ENCODE assay signal across 8 cellular contexts in genomic region chr22:38505595-38506117, GRCh38. TPM values are rescaled to one million over a fixed set of nuclear protein-coding genes. Genes with fewer than 3 reads are reported as not detected.
A peak's percentile ranks its signal among the peaks of the same experiment; 100 is the strongest.
DNase-seq lines count a peak whose midpoint lies in the region; ATAC-seq and TF ChIP-seq lines count a peak whose summit lies in the region.

No MANE protein-coding gene starts in this region.

- H3K36me3 ChIP-seq in psoas muscle (ENCODE audit: insufficient read depth in 1 of 2, low read depth in 1 of 2) (peaks cover 0 to 36% of the 10 kb centered on the region in 2 donors), vagina (peaks cover 0 to 6% of the 10 kb centered on the region in 2 donors)

- peaks cover 42% of the 10 kb centered on the region for H3K4me1 ChIP-seq in psoas muscle
- H3K4me1 ChIP-seq in vagina = peaks cover 51% of the 10 kb centered on the region

- H3K4me3 ChIP-seq in AG04449 (ENCODE audit: low read depth, low read length) = peak overlapping the region; percentile 91
- peak overlapping the region; percentile 87 for H3K4me3 ChIP-seq in psoas muscle
- H3K4me3 ChIP-seq in vagina = peak overlapping the region; percentile 89 to 95

- intact Hi-C loops in left ventricle myocardium superior (cut with micrococcal nuclease) (loop anchor here (5.0 kb wide), 1 partner anchor 67 kb away; the partner anchor contains the start of gene DMC1), psoas muscle (cut with DNase I) (loop anchor here (5.0 to 10.0 kb wide), 4 partner anchors 62 to 179 kb away; partner anchors contain the start of genes DMC1 (in 1 of the 2) and TOMM22 (in 1 of the 2)), vagina (cut with DNase I) (no loop called here)

- WGBS in psoas muscle, 3 donors = 0 to 1% (median 1%) methylated on average over 21 to 63 of the region's 63 CpGs

- CTCF ChIA-PET in AG04449 (lab: Yijun Ruan, JAX) = no interaction called here

- no peaks in the 10 kb centered on the region for H3K27me3 ChIP-seq in psoas muscle (ENCODE audit: insufficient read depth in 3 of 3, low read length in 2 of 3)
- H3K27me3 ChIP-seq in vagina = no peaks in the 10 kb centered on the region

- TF ChIP-seq CTCF in AG04449 (IDR thresholded peaks at IDR 0.05; ENCODE audit: insufficient read depth, low read length, missing control alignments) = no peak
- no peak for TF ChIP-seq CTCF in psoas muscle (IDR thresholded peaks at IDR 0.05)
- TF ChIP-seq CTCF in vagina (IDR thresholded peaks at IDR 0.05) = no peak

- POLR2A ChIA-PET in AG04449 (lab: Yijun Ruan, JAX) = no interaction called here

- DNase-seq in AG04449 (ENCODE audit: low read depth, low spot score) (no peak), RPMI7951 (ENCODE audit: low read depth) (peak; percentile 70), amniotic stem cell (lab: John Stamatoyannopoulos, UW) (peak; percentile 29), left ventricle myocardium superior (peak; percentile 93), psoas muscle (peak; percentile 86 to 91), vagina (ENCODE audit: extremely low spot score in 2 of 2) (no peak)

- H3K27ac ChIP-seq in psoas muscle = peak overlapping the region; percentile 100
- H3K27ac ChIP-seq in vagina = peak overlapping the region; percentile 100

- H3K9me3 ChIP-seq in psoas muscle = no peaks in the 10 kb centered on the region
- no peaks in the 10 kb centered on the region for H3K9me3 ChIP-seq in vagina

- peak in 1 of 2 donors; percentile 53 for TF ChIP-seq POLR2A in vagina (IDR thresholded peaks at IDR 0.05)

- ATAC-seq in GM18508 (IDR thresholded peaks at IDR 0.05; ENCODE audit: insufficient read depth, unreplicated experiment) (peak; percentile 4), HG03095 (IDR thresholded peaks at IDR 0.05; ENCODE audit: unreplicated experiment) (peak; percentile 21), left ventricle myocardium superior (peak; percentile 87), psoas muscle (peak; percentile 73 to 81 (median 80))

RNA-seq across cellular contexts. Expression of gene DDX17, which starts 0.5 kb away (rescaled TPM):
- 354 and 483 TPM in 2 replicates for total RNA-seq in RPMI7951 (2014; rRNA removed; shearing (Covaris generic))
- total RNA-seq in left ventricle myocardium superior (212 TPM), psoas muscle (100 to 1,000 TPM; 127 to 173 (median 150) TPM), vagina (1,042 TPM)
- 10 to 100 TPM; 41.4 to 87.7 (median 49.5) TPM for polyA plus RNA-seq in psoas muscle

RNA-seq across cellular contexts. Expression of gene KDELR3, which starts 37.8 kb away (rescaled TPM):
- 75.3 and 82.1 TPM in 2 replicates for total RNA-seq in RPMI7951 (2014; rRNA removed; shearing (Covaris generic))
- 4.2 TPM for total RNA-seq in left ventricle myocardium superior
- 1 to 10 TPM in 2 of 4 donors, under 1 TPM in 2; 0.80 to 1.9 (median 1.2) TPM for total RNA-seq in psoas muscle
- polyA plus RNA-seq in psoas muscle = 1 to 10 TPM in 1 of 3 donors, under 1 TPM in 2; 0.53 to 1.1 (median 0.75) TPM
- total RNA-seq in vagina = 3.9 TPM

RNA-seq across cellular contexts. Expression of gene KCNJ4, which starts 50.7 kb away (rescaled TPM):
- total RNA-seq in RPMI7951 (2014; rRNA removed; shearing (Covaris generic)) = under 0.01 TPM in 1 of 2 replicates, not detected in the other
- total RNA-seq in left ventricle myocardium superior = 20.5 TPM
- total RNA-seq in psoas muscle = not detected
- under 1 TPM in 1 of 3 donors, not detected in 2; 0.01 TPM for polyA plus RNA-seq in psoas muscle
- total RNA-seq in vagina = not detected

Comparison
In these comparisons a context has a peak if more than half of its experiments do, and no peak if none do; other contexts are left out.
1. DNase-seq: peak in RPMI7951 (single experiment), amniotic stem cell (single experiment), left ventricle myocardium superior (single experiment) and psoas muscle (2 of 2); none in AG04449 (single experiment) and vagina (0 of 2).
2. ATAC-seq: peak in every context shown above with its lines; median percentile 87 in left ventricle myocardium superior; 80 in psoas muscle; 21 in HG03095; 4 in GM18508.
3. RNA of gene KDELR3, which starts 37.8 kb away (total RNA-seq): 75.3 to 82.1 TPM in RPMI7951; 4.2 TPM in left ventricle myocardium superior (single experiment), 3.9 TPM in vagina (single experiment) and 0.80 to 1.9 TPM in psoas muscle; every median in the first group is over 10 times any median in the second.
4. RNA of gene KCNJ4, which starts 50.7 kb away (total RNA-seq): 20.5 TPM in left ventricle myocardium superior (single experiment); under 0.01 TPM in RPMI7951, not detected in psoas muscle and not detected in vagina (single experiment); every median in the first group is over 10 times any median in the second.
5. Peak in every context shown above with its lines, with median percentiles within 50 percentile points of each other: H3K4me3 ChIP-seq.